10 cellular contexts compared by ENCODE assay signal in genomic region chr1:10939654-10940450, GRCh38.
DNase-seq lines count a peak whose midpoint lies in the region; ATAC-seq, FAIRE-seq and TF ChIP-seq lines count a peak whose summit lies in the region.
"Had no signal": no experiment of that assay in that cellular context is flagged by ENCODE, and none has a peak within 500 bp of the region (broad histone marks: within the 10 kb centered on the region; RNA-seq: fewer than 3 reads in every experiment).

No MANE protein-coding gene starts in this region.

- no peak for FAIRE-seq in urothelium cell line (lab: Jason Lieb, UNC)
- FAIRE-seq in H54 (lab: Jason Lieb, UNC): no peak

- DNase-seq in left ventricle myocardium inferior (no peak), heart right ventricle (no peak), OCI-M1 (lab: John Stamatoyannopoulos, UW) (peak; percentile 78), endodermal cell (peak; percentile 47), urothelium cell line (ENCODE audit: low spot score) (peak; percentile 41), medulla oblongata (ENCODE audit: extremely low spot score) (no peak), H54 (ENCODE audit: insufficient read length, low spot score) (no peak)

- intact Hi-C loops in left ventricle myocardium inferior (cut with micrococcal nuclease) (no loop called here), heart right ventricle (cut with DNase I) (loop anchor here in 5 of 10 donors (5.0 to 10.0 kb wide), 4 partner anchors 425 to 445 kb away; no protein-coding TSS in a partner anchor)

- H3K4me1 Mint-ChIP-seq in endodermal cell: peaks cover 7% of the 10 kb centered on the region

- H3K4me3 ChIP-seq in left ventricle myocardium inferior: peak overlapping the region; percentile 7
- peak overlapping the region in 4 of 10 donors; percentile 4 to 20 (median 6) for H3K4me3 ChIP-seq in heart right ventricle
- no peak overlapping the region for H3K4me3 ChIP-seq in endodermal cell (ENCODE audit: low read length)

- H3K36me3 ChIP-seq in left ventricle myocardium inferior (no peaks in the 10 kb centered on the region), heart right ventricle (no peaks in the 10 kb centered on the region), endodermal cell (ENCODE audit: control insufficient read depth, insufficient read depth, low read length) (no peaks in the 10 kb centered on the region)
- H3K36me3 ChIP-seq: heart left ventricle had no signal

- no peaks in the 10 kb centered on the region for H3K9me3 Mint-ChIP-seq in endodermal cell

- no peak overlapping the region for H3K9ac ChIP-seq in endodermal cell (ENCODE audit: extremely low read depth, low read length, poor library complexity, severe bottlenecking)

- H3K4me1 ChIP-seq in left ventricle myocardium inferior: peaks cover 28% of the 10 kb centered on the region
- peaks cover 5 to 32% (median 17%) of the 10 kb centered on the region in 9 donors for H3K4me1 ChIP-seq in heart right ventricle
- no peaks in the 10 kb centered on the region for H3K4me1 ChIP-seq in endodermal cell (ENCODE audit: control insufficient read depth, insufficient read depth, low read length)

- TF ChIP-seq CTCF in left ventricle myocardium inferior (IDR thresholded peaks at IDR 0.05; ENCODE audit: borderline replicate concordance) (no peak), heart right ventricle (IDR thresholded peaks at IDR 0.05) (no peak), endodermal cell (conservative IDR thresholded peaks at IDR 0.05) (no peak)

- no peak overlapping the region for H3K27ac ChIP-seq in left ventricle myocardium inferior (replicated peaks)
- H3K27ac ChIP-seq in heart right ventricle: no peak overlapping the region
- H3K27ac ChIP-seq in endodermal cell (ENCODE audit: low read depth, low read length): no peak overlapping the region
- H3K27ac ChIP-seq: heart left ventricle had no signal

- TF ChIP-seq POLR2A in H54 (IDR thresholded peaks at IDR 0.05; ENCODE audit: low read depth, low read length): no peak

- H3K9me3 ChIP-seq in left ventricle myocardium inferior (replicated peaks): no peaks in the 10 kb centered on the region
- no peaks in the 10 kb centered on the region for H3K9me3 ChIP-seq in heart right ventricle
- H3K9me3 ChIP-seq in endodermal cell (ENCODE audit: control insufficient read depth, low read length): no peaks in the 10 kb centered on the region
- H3K9me3 ChIP-seq: heart left ventricle had no signal

- 44 to 45% methylated on average over 20 of the region's 20 CpGs for WGBS in heart right ventricle, 2 donors
- WGBS in endodermal cell (ENCODE audit: insufficient coverage in 1 of 2, insufficient read length in 1 of 2), 2 experiments: 86 to 88% methylated on average over 16 to 20 of the region's 20 CpGs

- no peak for ATAC-seq in heart right ventricle
- no peak for ATAC-seq in HG03039 (IDR thresholded peaks at IDR 0.05; ENCODE audit: unreplicated experiment)
- ATAC-seq: Panc1 had no signal

- no peaks in the 10 kb centered on the region for H3K36me3 Mint-ChIP-seq in endodermal cell (ENCODE audit: low read depth)

- H3K27me3 ChIP-seq in left ventricle myocardium inferior (ENCODE audit: low read depth) (peaks cover 22% of the 10 kb centered on the region), heart right ventricle (peaks cover 0 to 26% (median 0%) of the 10 kb centered on the region in 7 donors), endodermal cell (ENCODE audit: control insufficient read depth, insufficient read depth, low read length, poor library complexity, severe bottlenecking) (no peaks in the 10 kb centered on the region)

- no peak overlapping the region for H3K4me3 Mint-ChIP-seq in endodermal cell

- H3K27ac Mint-ChIP-seq in endodermal cell: no peak overlapping the region

- peaks cover 7% of the 10 kb centered on the region for H3K27me3 Mint-ChIP-seq in endodermal cell (ENCODE audit: insufficient read depth)

Comparison
In these comparisons a context has a peak if more than half of its experiments do, and no peak if none do; other contexts are left out.
1. DNase-seq: peak in OCI-M1 (single experiment), endodermal cell (single experiment) and urothelium cell line (single experiment); none in left ventricle myocardium inferior (single experiment), heart right ventricle (0 of 2), medulla oblongata (single experiment) and H54 (single experiment).